In genomic region chr9:109168170-109168569, GRCh38 we compare ENCODE assay signal across 19 cellular contexts. TPM values are rescaled to one million over a fixed set of nuclear protein-coding genes. Genes with fewer than 3 reads are reported as not detected.
DNase-seq lines count a peak whose midpoint lies in the region; ATAC-seq and TF ChIP-seq lines count a peak whose summit lies in the region.
"Had no signal": no experiment of that assay in that cellular context is flagged by ENCODE, and none has a peak within 500 bp of the region (broad histone marks: within the 10 kb centered on the region; RNA-seq: fewer than 3 reads in every experiment).

No MANE protein-coding gene starts in this region.

- CTCF ChIA-PET in WTC11 (lab: Charles Lee), result interaction anchor here (5.8 kb wide), 1 partner anchor 15 kb away, joined by 37 read pairs; no protein-coding TSS in a partner anchor

- DNase-seq in stimulated activated naive CD8-positive, alpha-beta T cell treated with anti-CD3 and anti-CD28 coated beads, Interleukin-15, amount 100 ng/mL, for 72 hours, result no peak
- DNase-seq in stimulated activated naive CD8-positive, alpha-beta T cell treated with anti-CD3 and anti-CD28 coated beads, Interleukin-15, Interleukin-2, amounts not matched to agents 100 U/mL and 50 U/mL, for 24 hours, result no peak
- DNase-seq in WTC11 (ENCODE audit: low spot score) (no peak), fibroblast of mammary gland (ENCODE audit: low read depth) (peak; percentile 5), HT-29 (ENCODE audit: low spot score) (no peak)
- no peak for DNase-seq in activated naive CD8-positive, alpha-beta T cell treated with anti-CD3 and anti-CD28 coated beads, Interleukin-2, amount 50 U/mL, for 24 hours
- DNase-seq: CD4-positive, alpha-beta T cell; DMS153; GF-D8; GOT3; NCI-H1105; NCI-H1694; NCI-H2227 treated with DMSO at 0.1 percent for 48 hours; NCI-H774; SHP77 treated with DMSO at 0.1 percent for 48 hours had no signal

- no peak overlapping the region for H3K4me3 ChIP-seq in fibroblast of mammary gland (ENCODE audit: control insufficient read depth, low read depth, low read length)
- H3K4me3 ChIP-seq: A549 had no signal

- peaks cover 85% of the 10 kb centered on the region for H3K27me3 Mint-ChIP-seq in stimulated activated naive CD8-positive, alpha-beta T cell treated with anti-CD3 and anti-CD28 coated beads, Interleukin-15, amount 100 ng/mL, for 72 hours
- peaks cover 48% of the 10 kb centered on the region for H3K27me3 Mint-ChIP-seq in WTC11 (ENCODE audit: low read depth)
- peaks cover 64% of the 10 kb centered on the region for H3K27me3 Mint-ChIP-seq in activated naive CD8-positive, alpha-beta T cell treated with anti-CD3 and anti-CD28 coated beads, Interleukin-2, amount 50 U/mL, for 24 hours

- H3K27ac Mint-ChIP-seq in stimulated activated naive CD8-positive, alpha-beta T cell treated with anti-CD3 and anti-CD28 coated beads, Interleukin-15, amount 100 ng/mL, for 72 hours, result no peak overlapping the region
- H3K27ac Mint-ChIP-seq in WTC11, result no peak overlapping the region
- H3K27ac Mint-ChIP-seq in activated naive CD8-positive, alpha-beta T cell treated with anti-CD3 and anti-CD28 coated beads, Interleukin-2, amount 50 U/mL, for 24 hours, result no peak overlapping the region
- H3K27ac Mint-ChIP-seq: CD4-positive, alpha-beta T cell had no signal

- H3K9me3 Mint-ChIP-seq in stimulated activated naive CD8-positive, alpha-beta T cell treated with anti-CD3 and anti-CD28 coated beads, Interleukin-15, amount 100 ng/mL, for 72 hours, result peaks cover 0 to 9% of the 10 kb centered on the region in 2 donors
- peaks cover 11% of the 10 kb centered on the region for H3K9me3 Mint-ChIP-seq in WTC11
- peaks cover 10% of the 10 kb centered on the region for H3K9me3 Mint-ChIP-seq in activated naive CD8-positive, alpha-beta T cell treated with anti-CD3 and anti-CD28 coated beads, Interleukin-2, amount 50 U/mL, for 24 hours

- H3K4me1 Mint-ChIP-seq in stimulated activated naive CD8-positive, alpha-beta T cell treated with anti-CD3 and anti-CD28 coated beads, Interleukin-15, amount 100 ng/mL, for 72 hours, result peaks cover 17% of the 10 kb centered on the region
- H3K4me1 Mint-ChIP-seq in WTC11, result peaks cover 9% of the 10 kb centered on the region
- H3K4me1 Mint-ChIP-seq in activated naive CD8-positive, alpha-beta T cell treated with anti-CD3 and anti-CD28 coated beads, Interleukin-2, amount 50 U/mL, for 24 hours, result no peaks in the 10 kb centered on the region

- no peak for TF ChIP-seq CTCF in WTC11 (IDR thresholded peaks at IDR 0.05)
- no peak for TF ChIP-seq CTCF in fibroblast of mammary gland (conservative IDR thresholded peaks at IDR 0.05; ENCODE audit: control insufficient read depth, insufficient read depth, low read depth, low read length)

- POLR2A ChIA-PET in WTC11 (lab: Charles Lee), result no interaction called here

- ATAC-seq in stimulated activated naive CD8-positive, alpha-beta T cell treated with anti-CD3 and anti-CD28 coated beads, Interleukin-15, amount 100 ng/mL, for 72 hours, result peak; percentile 20
- ATAC-seq in stimulated activated naive CD8-positive, alpha-beta T cell treated with anti-CD3 and anti-CD28 coated beads, Interleukin-15, Interleukin-2, amounts not matched to agents 100 U/mL and 50 U/mL, for 24 hours, result no peak
- ATAC-seq in WTC11 (no peak), GM19328 (IDR thresholded peaks at IDR 0.05; ENCODE audit: unreplicated experiment) (no peak)
- ATAC-seq in activated naive CD8-positive, alpha-beta T cell treated with anti-CD3 and anti-CD28 coated beads, Interleukin-2, amount 50 U/mL, for 24 hours, result no peak

- peaks cover 7% of the 10 kb centered on the region; the same call in 1 of the 2 replicates for H3K36me3 Mint-ChIP-seq in WTC11
- no peaks in the 10 kb centered on the region for H3K36me3 Mint-ChIP-seq in activated naive CD8-positive, alpha-beta T cell treated with anti-CD3 and anti-CD28 coated beads, Interleukin-2, amount 50 U/mL, for 24 hours (ENCODE audit: low read depth)

- no peak overlapping the region for H3K4me3 Mint-ChIP-seq in stimulated activated naive CD8-positive, alpha-beta T cell treated with anti-CD3 and anti-CD28 coated beads, Interleukin-15, amount 100 ng/mL, for 72 hours
- H3K4me3 Mint-ChIP-seq in WTC11, result no peak overlapping the region
- no peak overlapping the region for H3K4me3 Mint-ChIP-seq in activated naive CD8-positive, alpha-beta T cell treated with anti-CD3 and anti-CD28 coated beads, Interleukin-2, amount 50 U/mL, for 24 hours
- H3K4me3 Mint-ChIP-seq: CD4-positive, alpha-beta T cell had no signal

TF ChIP-seq in WTC11, 78 proteins besides CTCF, POLR2A, EP300 and RAD21:
- TF ChIP-seq TCF7 (CRISPR knock-in tag; IDR thresholded peaks at IDR 0.05; ENCODE audit: low read depth) (no peak), GABPB1 (CRISPR knock-in tag; IDR thresholded peaks at IDR 0.05) (peak; percentile 91), ZNF396 (CRISPR knock-in tag; IDR thresholded peaks at IDR 0.05; ENCODE audit: borderline replicate concordance) (no peak), IRF1 (CRISPR knock-in tag; IDR thresholded peaks at IDR 0.05) (no peak)

RNA-seq across cellular contexts. Expression of gene FRRS1L, which starts 1.1 kb away (rescaled TPM):
- 0.71 to 1.1 TPM (median 1.0 TPM) in 3 replicates for total RNA-seq in WTC11 (2021)
- not detected in 2 replicates for total RNA-seq in HT-29 (2014; rRNA removed; shearing (Covaris generic))
- total RNA-seq: CD4-positive, alpha-beta T cell; Daoy; RPMI7951 had no signal

RNA-seq across cellular contexts. Expression of gene TMEM245, which starts 48.4 kb away (rescaled TPM):
- 40.8 to 47.2 TPM (median 43.2 TPM) in 3 replicates for total RNA-seq in WTC11 (2021)
- 14.8 and 17.1 TPM in 2 replicates for total RNA-seq in HT-29 (2014; rRNA removed; shearing (Covaris generic))
